In the genomic region with DNA sequence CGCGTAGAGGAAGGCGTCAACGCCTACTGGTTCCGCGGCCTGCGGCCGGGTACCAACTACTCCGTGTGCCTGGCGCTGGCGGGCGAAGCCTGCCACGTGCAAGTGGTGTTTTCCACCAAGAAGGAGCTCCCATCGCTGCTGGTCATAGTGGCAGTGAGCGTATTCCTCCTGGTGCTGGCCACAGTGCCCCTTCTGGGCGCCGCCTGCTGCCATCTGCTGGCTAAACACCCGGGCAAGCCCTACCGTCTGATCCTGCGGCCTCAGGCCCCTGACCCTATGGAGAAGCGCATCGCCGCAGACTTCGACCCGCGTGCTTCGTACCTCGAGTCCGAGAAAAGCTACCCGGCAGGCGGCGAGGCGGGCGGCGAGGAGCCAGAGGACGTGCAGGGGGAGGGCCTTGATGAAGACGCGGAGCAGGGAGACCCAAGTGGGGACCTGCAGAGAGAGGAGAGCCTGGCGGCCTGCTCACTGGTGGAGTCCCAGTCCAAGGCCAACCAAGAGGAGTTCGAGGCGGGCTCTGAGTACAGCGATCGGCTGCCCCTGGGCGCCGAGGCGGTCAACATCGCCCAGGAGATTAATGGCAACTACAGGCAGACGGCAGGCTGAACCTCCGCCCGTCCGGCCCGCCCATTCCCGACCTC, we compare ENCODE assay signal across 8 cellular contexts. TPM values are rescaled to one million over a fixed set of nuclear protein-coding genes. Genes with fewer than 3 reads are reported as not detected.
DNase-seq lines count a peak whose midpoint lies in the region; ATAC-seq and TF ChIP-seq lines count a peak whose summit lies in the region.

No MANE protein-coding gene starts in this region.

- peak in 1 of 2 donors; percentile 78 for DNase-seq in cardiac muscle cell (ENCODE audit: low read depth in 1 of 2, low spot score in 1 of 2)
- DNase-seq in cardiac septum (ENCODE audit: low spot score) = no peak
- no peak for DNase-seq in astrocyte of the cerebellum (ENCODE audit: low read depth)
- DNase-seq in left lobe of liver (ENCODE audit: low spot score) = peak; percentile 70
- DNase-seq in cortex of kidney (lab: John Stamatoyannopoulos, UW) = no peak
- DNase-seq in NCI-H2029 (lab: John Stamatoyannopoulos, UW) = no peak
- no peak for DNase-seq in effector CD4-positive, alpha-beta T cell
- DNase-seq in effector memory CD8-positive, alpha-beta T cell = no peak

- peak overlapping the region in 1 of 2 donors; percentile 65 for H3K4me3 Mint-ChIP-seq in effector memory CD8-positive, alpha-beta T cell

- no peak overlapping the region for H3K27ac Mint-ChIP-seq in effector memory CD8-positive, alpha-beta T cell

- H3K27me3 ChIP-seq in cardiac muscle cell = peaks cover 70% of the 10 kb centered on the region

- in situ Hi-C loops in astrocyte of the cerebellum (cut with HindIII; ENCODE audit: low sequenced_read_pairs) = no loop called here

- no peak overlapping the region for H3K27ac ChIP-seq in cardiac muscle cell

- no peaks in the 10 kb centered on the region for H3K36me3 ChIP-seq in cardiac muscle cell

- H3K4me1 ChIP-seq in cardiac muscle cell (ENCODE audit: low read depth) = peaks cover 12% of the 10 kb centered on the region

- H3K9me3 ChIP-seq in cardiac muscle cell (ENCODE audit: low read depth) = no peaks in the 10 kb centered on the region

- H3K4me1 Mint-ChIP-seq in effector memory CD8-positive, alpha-beta T cell (ENCODE audit: low read depth in 2 of 2) = peaks cover 6 to 19% of the 10 kb centered on the region in 2 donors

- TF ChIP-seq CTCF in cardiac muscle cell (IDR thresholded peaks at IDR 0.05; ENCODE audit: low read depth, low read length) (peak; percentile 36), astrocyte of the cerebellum (IDR thresholded peaks at IDR 0.05; ENCODE audit: low read depth, low read length, missing control alignments) (peak; percentile 58)

- no peaks in the 10 kb centered on the region for H3K9me3 Mint-ChIP-seq in effector memory CD8-positive, alpha-beta T cell

- H3K27me3 Mint-ChIP-seq in effector memory CD8-positive, alpha-beta T cell = peaks cover 91 to 98% of the 10 kb centered on the region in 2 donors

- intact Hi-C loops in cardiac septum (cut with DNase I) = no loop called here

- H3K4me3 ChIP-seq in cardiac muscle cell (no peak overlapping the region), astrocyte of the cerebellum (ENCODE audit: low read depth, low read length) (no peak overlapping the region)

- peak; percentile 92 for ATAC-seq in left lobe of liver
- no peak for ATAC-seq in effector memory CD8-positive, alpha-beta T cell (replicated peaks)

- H3K36me3 Mint-ChIP-seq in effector memory CD8-positive, alpha-beta T cell (ENCODE audit: insufficient read depth) = peaks cover 6% of the 10 kb centered on the region

RNA-seq across cellular contexts. Expression of a gene that starts 4.1 kb away (rescaled TPM):
- total RNA-seq in cardiac muscle cell (0.14 TPM in 1 of 2 replicates, not detected in the other), cardiac septum (4.1 TPM), left lobe of liver (0.30 TPM)
- polyA plus RNA-seq in cardiac muscle cell = 0.14 TPM in 1 of 2 replicates, not detected in the other

RNA-seq across cellular contexts. Expression of a gene that starts 39.0 kb away (rescaled TPM):
- total RNA-seq in cardiac muscle cell (1.6 and 4.1 TPM in 2 replicates), cardiac septum (16.2 TPM), left lobe of liver (2.3 TPM)
- polyA plus RNA-seq in cardiac muscle cell = 0.25 and 0.44 TPM in 2 replicates

RNA-seq across cellular contexts. Expression of a gene that starts 52.2 kb away (rescaled TPM):
- total RNA-seq in cardiac muscle cell = 1.9 TPM in 1 of 2 replicates, not detected in the other
- polyA plus RNA-seq in cardiac muscle cell = 0.24 TPM in 1 of 2 replicates, not detected in the other
- total RNA-seq in cardiac septum = not detected
- 1.6 TPM for total RNA-seq in left lobe of liver
